8 cellular contexts compared by ENCODE assay signal in the genomic region with DNA sequence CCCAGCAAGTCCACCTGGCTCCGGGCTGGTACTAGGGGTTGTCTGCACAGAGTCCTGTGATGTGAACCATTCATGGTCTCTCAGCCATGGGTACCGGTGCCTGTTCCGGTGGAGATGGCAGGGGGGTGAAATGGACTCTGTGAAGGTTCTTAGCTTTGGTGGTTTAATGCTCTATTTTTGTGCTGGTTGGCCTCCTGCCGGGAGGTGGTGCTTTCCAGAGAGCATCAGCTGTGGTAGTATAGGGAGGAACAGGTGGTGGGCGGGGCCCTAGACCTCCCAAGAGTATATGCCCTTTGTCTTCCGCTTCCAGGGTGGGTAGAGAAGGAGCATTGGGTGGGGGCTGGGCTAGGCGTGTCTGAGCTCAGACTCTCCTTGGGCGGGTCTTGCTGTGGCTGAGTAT.
DNase-seq lines count a peak whose midpoint lies in the region; ATAC-seq and TF ChIP-seq lines count a peak whose summit lies in the region.
"Not testable (repeated sequence)": the region's sequence is repeated elsewhere in the genome, so short reads cannot be mapped to it uniquely, and the experiment has no call there.

No MANE protein-coding gene starts in this region.

- CTCF ChIA-PET in activated B cell treated with CpG ODN at 0.5 μM for 24 hours (lab: Charles Lee): interaction anchor here (0.6 to 9.9 kb wide), 6 partner anchors 12 to 44 kb away, joined by 3 to 94 read pairs (median 4); no protein-coding TSS in a partner anchor
- CTCF ChIA-PET in naive thymus-derived CD4-positive, alpha-beta T cell (lab: Charles Lee): interaction anchor here (1.2 kb wide), 1 partner anchor 10 kb away, joined by 3 read pairs; no protein-coding TSS in a partner anchor

- not testable (repeated sequence) for H3K4me3 ChIP-seq in naive thymus-derived CD4-positive, alpha-beta T cell (ENCODE audit: low read length)

- H3K4me3 Mint-ChIP-seq in activated B cell treated with CpG ODN at 0.5 μM for 24 hours; naive thymus-derived CD4-positive, alpha-beta T cell: not testable (repeated sequence)

- H3K27me3 Mint-ChIP-seq in activated B cell treated with CpG ODN at 0.5 μM for 24 hours; naive thymus-derived CD4-positive, alpha-beta T cell: not testable (repeated sequence)

- POLR2A ChIA-PET in activated B cell treated with CpG ODN at 0.5 μM for 24 hours (lab: Charles Lee): interaction anchor here (0.7 to 5.8 kb wide), 5 partner anchors 8 to 176 kb away, joined by 3 to 104 read pairs (median 4); no protein-coding TSS in a partner anchor
- POLR2A ChIA-PET in naive thymus-derived CD4-positive, alpha-beta T cell (lab: Charles Lee): not testable (repeated sequence)

- TF ChIP-seq CTCF in activated B cell treated with CpG ODN at 0.5 μM for 24 hours (IDR thresholded peaks at IDR 0.05): not testable (repeated sequence)

- intact Hi-C loops in activated B cell treated with CpG ODN at 0.5 μM for 24 hours (cut with micrococcal nuclease): loop anchor here (1.0 kb wide), 2 partner anchors 18 to 89 kb away; no protein-coding TSS in a partner anchor
- intact Hi-C loops in naive thymus-derived CD4-positive, alpha-beta T cell (cut with micrococcal nuclease): not testable (repeated sequence)

- H3K27ac Mint-ChIP-seq in activated B cell treated with CpG ODN at 0.5 μM for 24 hours: not testable (repeated sequence)
- peak overlapping the region in 1 of 9 donors; percentile 15 for H3K27ac Mint-ChIP-seq in naive thymus-derived CD4-positive, alpha-beta T cell

- ATAC-seq in GM18870 (IDR thresholded peaks at IDR 0.05; ENCODE audit: unreplicated experiment): peak; percentile 44
- ATAC-seq in GM21360 (IDR thresholded peaks at IDR 0.05; ENCODE audit: unreplicated experiment): peak; percentile 58
- ATAC-seq in HG02571 (IDR thresholded peaks at IDR 0.05; ENCODE audit: unreplicated experiment): peak; percentile 67
- peak; percentile 41 for ATAC-seq in HG03108 (IDR thresholded peaks at IDR 0.05; ENCODE audit: unreplicated experiment)
- peak; percentile 88 for ATAC-seq in activated B cell treated with CpG ODN at 0.5 μM for 24 hours (ENCODE audit: low read depth)
- ATAC-seq in naive thymus-derived CD4-positive, alpha-beta T cell: peak; percentile 38

- H3K27ac ChIP-seq in naive thymus-derived CD4-positive, alpha-beta T cell (ENCODE audit: low read depth, low read length): not testable (repeated sequence)

- peak; percentile 56 for DNase-seq in ELF-1 (ENCODE audit: low read depth, low spot score)
- DNase-seq in NCI-H1436 (lab: John Stamatoyannopoulos, UW): peak; percentile 63
- DNase-seq in activated B cell treated with CpG ODN at 0.5 μM for 24 hours: peak; percentile 68
- not testable (repeated sequence) for DNase-seq in naive thymus-derived CD4-positive, alpha-beta T cell

- not testable (repeated sequence) for H3K4me1 Mint-ChIP-seq in activated B cell treated with CpG ODN at 0.5 μM for 24 hours
- H3K4me1 Mint-ChIP-seq in naive thymus-derived CD4-positive, alpha-beta T cell: peaks cover 18 to 38% (median 30%) of the 10 kb centered on the region in 7 donors

- not testable (repeated sequence) for H3K27me3 ChIP-seq in naive thymus-derived CD4-positive, alpha-beta T cell (ENCODE audit: control insufficient read depth in 2 of 2, insufficient read depth in 2 of 2, low read length in 2 of 2)

- not testable (repeated sequence) for H3K9me3 ChIP-seq in naive thymus-derived CD4-positive, alpha-beta T cell (ENCODE audit: control insufficient read depth in 2 of 3, low read length in 3 of 3)

- not testable (repeated sequence) for H3K4me1 ChIP-seq in naive thymus-derived CD4-positive, alpha-beta T cell (ENCODE audit: control insufficient read depth in 2 of 2, insufficient read depth in 2 of 2, low read length in 2 of 2)

- H3K36me3 ChIP-seq in naive thymus-derived CD4-positive, alpha-beta T cell (ENCODE audit: control insufficient read depth in 2 of 3, insufficient read depth in 3 of 3, low read length in 3 of 3): peaks cover 0 to 14% (median 2%) of the 10 kb centered on the region in 3 experiments

- peaks cover 40% of the 10 kb centered on the region for H3K36me3 Mint-ChIP-seq in activated B cell treated with CpG ODN at 0.5 μM for 24 hours (ENCODE audit: low read depth)
- H3K36me3 Mint-ChIP-seq in naive thymus-derived CD4-positive, alpha-beta T cell: peaks cover 7 to 48% (median 44%) of the 10 kb centered on the region in 5 donors

- not testable (repeated sequence) for H3K9me3 Mint-ChIP-seq in activated B cell treated with CpG ODN at 0.5 μM for 24 hours; naive thymus-derived CD4-positive, alpha-beta T cell

Comparison
In these comparisons a context has a peak if more than half of its experiments do, and no peak if none do; other contexts are left out.
1. ATAC-seq: peak in every context shown above with its lines; median percentile 88 in activated B cell treated with CpG ODN at 0.5 μM for 24 hours; 67 in HG02571; 58 in GM21360; 44 in GM18870; 41 in HG03108; 38 in naive thymus-derived CD4-positive, alpha-beta T cell.